Comparison of ENCODE assay signal across 1 cellular context in genomic region chr17:1762233-1762905, GRCh38.
TF ChIP-seq lines count a peak whose summit lies in the region.

No MANE protein-coding gene starts in this region.

TF ChIP-seq in HepG2, 621 proteins besides CTCF, POLR2A, EP300 and RAD21 (continued from another document and continues in another):
- TF ChIP-seq, protein P1, sequence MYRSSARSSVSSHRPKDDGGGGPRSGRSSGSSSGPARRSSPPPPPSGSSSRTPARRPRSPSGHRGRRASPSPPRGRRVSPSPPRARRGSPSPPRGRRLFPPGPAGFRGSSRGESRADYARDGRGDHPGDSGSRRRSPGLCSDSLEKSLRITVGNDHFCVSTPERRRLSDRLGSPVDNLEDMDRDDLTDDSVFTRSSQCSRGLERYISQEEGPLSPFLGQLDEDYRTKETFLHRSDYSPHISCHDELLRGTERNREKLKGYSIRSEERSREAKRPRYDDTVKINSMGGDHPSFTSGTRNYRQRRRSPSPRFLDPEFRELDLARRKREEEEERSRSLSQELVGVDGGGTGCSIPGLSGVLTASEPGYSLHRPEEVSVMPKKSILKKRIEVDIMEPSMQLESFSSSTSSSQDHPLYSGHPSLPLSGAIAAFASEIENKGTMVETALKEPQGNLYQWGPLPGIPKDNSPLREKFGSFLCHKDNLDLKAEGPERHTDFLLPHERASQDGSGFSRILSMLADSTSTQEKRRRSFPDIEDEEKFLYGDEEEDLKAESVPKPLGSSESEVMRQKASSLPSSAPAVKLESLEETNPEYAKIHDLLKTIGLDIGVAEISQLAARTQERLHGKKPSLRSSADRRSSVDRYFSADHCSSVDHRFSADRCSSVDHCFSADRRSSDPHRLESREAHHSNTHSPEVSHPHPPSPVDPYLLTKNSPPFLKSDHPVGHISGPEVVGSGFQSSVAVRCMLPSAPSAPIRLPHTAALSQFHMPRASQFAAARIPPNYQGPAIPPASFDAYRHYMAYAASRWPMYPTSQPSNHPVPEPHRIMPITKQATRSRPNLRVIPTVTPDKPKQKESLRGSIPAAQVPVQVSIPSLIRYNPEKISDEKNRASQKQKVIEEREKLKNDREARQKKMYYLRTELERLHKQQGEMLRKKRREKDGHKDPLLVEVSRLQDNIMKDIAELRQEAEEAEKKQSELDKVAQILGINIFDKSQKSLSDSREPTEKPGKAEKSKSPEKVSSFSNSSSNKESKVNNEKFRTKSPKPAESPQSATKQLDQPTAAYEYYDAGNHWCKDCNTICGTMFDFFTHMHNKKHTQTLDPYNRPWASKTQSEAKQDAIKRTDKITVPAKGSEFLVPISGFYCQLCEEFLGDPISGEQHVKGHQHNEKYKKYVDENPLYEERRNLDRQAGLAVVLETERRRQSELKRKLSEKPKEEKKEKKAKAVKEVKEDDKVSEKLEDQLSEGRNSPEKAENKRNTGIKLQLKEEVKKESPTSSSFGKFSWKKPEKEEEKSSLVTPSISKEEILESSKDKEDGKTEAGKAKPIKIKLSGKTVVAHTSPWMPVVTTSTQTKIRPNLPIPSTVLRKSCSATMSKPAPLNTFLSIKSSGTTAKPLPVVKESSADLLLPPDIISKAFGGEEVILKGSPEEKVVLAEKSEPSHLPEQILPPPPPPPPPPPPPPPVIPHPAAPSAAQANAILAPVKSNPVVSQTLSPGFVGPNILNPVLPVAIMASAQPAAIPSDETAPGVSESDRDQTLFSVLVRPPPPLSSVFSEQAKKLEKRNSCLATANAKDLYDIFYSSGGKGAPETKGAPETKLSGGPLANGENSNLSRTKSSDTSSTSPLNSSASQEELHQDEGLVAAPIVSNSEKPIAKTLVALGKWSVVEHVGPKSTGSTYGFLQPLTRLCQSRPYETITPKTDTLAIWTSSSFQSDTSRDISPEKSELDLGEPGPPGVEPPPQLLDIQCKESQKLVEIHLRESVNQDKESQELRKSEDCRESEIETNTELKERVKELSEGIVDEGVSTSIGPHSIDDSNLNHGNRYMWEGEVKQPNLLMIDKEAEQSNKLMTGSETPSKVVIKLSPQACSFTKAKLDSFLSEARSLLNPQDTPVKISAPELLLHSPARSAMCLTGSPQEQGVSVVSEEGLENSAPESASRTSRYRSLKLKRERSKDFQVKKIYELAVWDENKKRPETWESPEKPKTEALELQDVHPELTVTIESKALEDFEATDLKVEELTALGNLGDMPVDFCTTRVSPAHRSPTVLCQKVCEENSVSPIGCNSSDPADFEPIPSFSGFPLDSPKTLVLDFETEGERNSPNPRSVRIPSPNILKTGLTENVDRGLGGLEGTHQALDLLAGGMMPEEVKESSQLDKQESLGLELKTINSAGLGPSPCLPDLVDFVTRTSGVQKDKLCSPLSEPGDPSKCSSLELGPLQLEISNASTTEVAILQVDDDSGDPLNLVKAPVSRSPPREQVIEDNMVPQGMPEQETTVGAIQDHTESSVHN (CRISPR knock-in tag; IDR thresholded peaks at IDR 0.05): no peak
- TF ChIP-seq GATAD2A (CRISPR knock-in tag; IDR thresholded peaks at IDR 0.05): no peak
- TF ChIP-seq, protein P2, sequence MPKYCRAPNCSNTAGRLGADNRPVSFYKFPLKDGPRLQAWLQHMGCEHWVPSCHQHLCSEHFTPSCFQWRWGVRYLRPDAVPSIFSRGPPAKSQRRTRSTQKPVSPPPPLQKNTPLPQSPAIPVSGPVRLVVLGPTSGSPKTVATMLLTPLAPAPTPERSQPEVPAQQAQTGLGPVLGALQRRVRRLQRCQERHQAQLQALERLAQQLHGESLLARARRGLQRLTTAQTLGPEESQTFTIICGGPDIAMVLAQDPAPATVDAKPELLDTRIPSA (CRISPR knock-in tag; IDR thresholded peaks at IDR 0.05; ENCODE audit: borderline replicate concordance): no peak
- TF ChIP-seq ZNF460 (CRISPR knock-in tag; IDR thresholded peaks at IDR 0.05; ENCODE audit: borderline replicate concordance): no peak
- TF ChIP-seq TERF1 (CRISPR knock-in tag; IDR thresholded peaks at IDR 0.05): 0 out of 2 replicates have a peak, but pooled peaks have one; percentile 58
- TF ChIP-seq, protein P3, sequence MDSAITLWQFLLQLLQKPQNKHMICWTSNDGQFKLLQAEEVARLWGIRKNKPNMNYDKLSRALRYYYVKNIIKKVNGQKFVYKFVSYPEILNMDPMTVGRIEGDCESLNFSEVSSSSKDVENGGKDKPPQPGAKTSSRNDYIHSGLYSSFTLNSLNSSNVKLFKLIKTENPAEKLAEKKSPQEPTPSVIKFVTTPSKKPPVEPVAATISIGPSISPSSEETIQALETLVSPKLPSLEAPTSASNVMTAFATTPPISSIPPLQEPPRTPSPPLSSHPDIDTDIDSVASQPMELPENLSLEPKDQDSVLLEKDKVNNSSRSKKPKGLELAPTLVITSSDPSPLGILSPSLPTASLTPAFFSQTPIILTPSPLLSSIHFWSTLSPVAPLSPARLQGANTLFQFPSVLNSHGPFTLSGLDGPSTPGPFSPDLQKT (CRISPR knock-in tag; IDR thresholded peaks at IDR 0.05; ENCODE audit: borderline replicate concordance): 0 out of 2 replicates have a peak, but pooled peaks have one; percentile 34
- TF ChIP-seq TBP (CRISPR knock-in tag; IDR thresholded peaks at IDR 0.05): peak; percentile 93; the same call in 1 of the 2 replicates
- TF ChIP-seq YY1 (IDR thresholded peaks at IDR 0.05; ENCODE audit: insufficient read depth, insufficient replicate concordance, low read depth, low read length): peak; percentile 43
- TF ChIP-seq REL (CRISPR knock-in tag; conservative IDR thresholded peaks at IDR 0.05): no peak
- no peak for TF ChIP-seq SOX6 (IDR thresholded peaks at IDR 0.05)
- TF ChIP-seq SOX6 (CRISPR knock-in tag; IDR thresholded peaks at IDR 0.05): no peak
- no peak for TF ChIP-seq GLI4 (CRISPR knock-in tag; IDR thresholded peaks at IDR 0.05; ENCODE audit: borderline replicate concordance)
- no peak for TF ChIP-seq SMAD9 (CRISPR knock-in tag; IDR thresholded peaks at IDR 0.05)
- no peak for TF ChIP-seq GTF3A (CRISPR knock-in tag; conservative IDR thresholded peaks at IDR 0.05)
- TF ChIP-seq ZFP90 (CRISPR knock-in tag; IDR thresholded peaks at IDR 0.05; ENCODE audit: borderline replicate concordance): 0 out of 2 replicates have a peak, but pooled peaks have one; percentile 9
- no peak for TF ChIP-seq TEF (CRISPR knock-in tag; IDR thresholded peaks at IDR 0.05)
- no peak; the same call in 1 of the 2 replicates for TF ChIP-seq DNMT1 (CRISPR knock-in tag; IDR thresholded peaks at IDR 0.05)
- no peak for TF ChIP-seq PATZ1 (CRISPR knock-in tag; IDR thresholded peaks at IDR 0.05)
- TF ChIP-seq, protein P4, sequence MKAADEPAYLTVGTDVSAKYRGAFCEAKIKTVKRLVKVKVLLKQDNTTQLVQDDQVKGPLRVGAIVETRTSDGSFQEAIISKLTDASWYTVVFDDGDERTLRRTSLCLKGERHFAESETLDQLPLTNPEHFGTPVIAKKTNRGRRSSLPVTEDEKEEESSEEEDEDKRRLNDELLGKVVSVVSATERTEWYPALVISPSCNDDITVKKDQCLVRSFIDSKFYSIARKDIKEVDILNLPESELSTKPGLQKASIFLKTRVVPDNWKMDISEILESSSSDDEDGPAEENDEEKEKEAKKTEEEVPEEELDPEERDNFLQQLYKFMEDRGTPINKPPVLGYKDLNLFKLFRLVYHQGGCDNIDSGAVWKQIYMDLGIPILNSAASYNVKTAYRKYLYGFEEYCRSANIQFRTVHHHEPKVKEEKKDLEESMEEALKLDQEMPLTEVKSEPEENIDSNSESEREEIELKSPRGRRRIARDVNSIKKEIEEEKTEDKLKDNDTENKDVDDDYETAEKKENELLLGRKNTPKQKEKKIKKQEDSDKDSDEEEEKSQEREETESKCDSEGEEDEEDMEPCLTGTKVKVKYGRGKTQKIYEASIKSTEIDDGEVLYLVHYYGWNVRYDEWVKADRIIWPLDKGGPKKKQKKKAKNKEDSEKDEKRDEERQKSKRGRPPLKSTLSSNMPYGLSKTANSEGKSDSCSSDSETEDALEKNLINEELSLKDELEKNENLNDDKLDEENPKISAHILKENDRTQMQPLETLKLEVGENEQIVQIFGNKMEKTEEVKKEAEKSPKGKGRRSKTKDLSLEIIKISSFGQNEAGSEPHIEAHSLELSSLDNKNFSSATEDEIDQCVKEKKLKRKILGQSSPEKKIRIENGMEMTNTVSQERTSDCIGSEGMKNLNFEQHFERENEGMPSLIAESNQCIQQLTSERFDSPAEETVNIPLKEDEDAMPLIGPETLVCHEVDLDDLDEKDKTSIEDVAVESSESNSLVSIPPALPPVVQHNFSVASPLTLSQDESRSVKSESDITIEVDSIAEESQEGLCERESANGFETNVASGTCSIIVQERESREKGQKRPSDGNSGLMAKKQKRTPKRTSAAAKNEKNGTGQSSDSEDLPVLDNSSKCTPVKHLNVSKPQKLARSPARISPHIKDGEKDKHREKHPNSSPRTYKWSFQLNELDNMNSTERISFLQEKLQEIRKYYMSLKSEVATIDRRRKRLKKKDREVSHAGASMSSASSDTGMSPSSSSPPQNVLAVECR (CRISPR knock-in tag; IDR thresholded peaks at IDR 0.05; ENCODE audit: borderline replicate concordance): peak; percentile 52; the same call in 1 of the 2 replicates
- no peak for TF ChIP-seq IRX3 (CRISPR knock-in tag; IDR thresholded peaks at IDR 0.05; ENCODE audit: borderline replicate concordance, low read depth)
- no peak for TF ChIP-seq SSRP1 (CRISPR knock-in tag; IDR thresholded peaks at IDR 0.05)
- no peak for TF ChIP-seq ZMYM3 (CRISPR knock-in tag; IDR thresholded peaks at IDR 0.05)
- no peak for TF ChIP-seq ZNF224 (CRISPR knock-in tag; IDR thresholded peaks at IDR 0.05)
- no peak for TF ChIP-seq FOXJ3 (CRISPR knock-in tag; IDR thresholded peaks at IDR 0.05; ENCODE audit: borderline replicate concordance)
- TF ChIP-seq POGK (CRISPR knock-in tag; conservative IDR thresholded peaks at IDR 0.05): peak; percentile 2; the same call in 1 of the 2 replicates
- TF ChIP-seq HCFC1 (IDR thresholded peaks at IDR 0.05; ENCODE audit: low read depth, low read length): no peak
